ENCODE assay signal across 18 cellular contexts in the genomic region with DNA sequence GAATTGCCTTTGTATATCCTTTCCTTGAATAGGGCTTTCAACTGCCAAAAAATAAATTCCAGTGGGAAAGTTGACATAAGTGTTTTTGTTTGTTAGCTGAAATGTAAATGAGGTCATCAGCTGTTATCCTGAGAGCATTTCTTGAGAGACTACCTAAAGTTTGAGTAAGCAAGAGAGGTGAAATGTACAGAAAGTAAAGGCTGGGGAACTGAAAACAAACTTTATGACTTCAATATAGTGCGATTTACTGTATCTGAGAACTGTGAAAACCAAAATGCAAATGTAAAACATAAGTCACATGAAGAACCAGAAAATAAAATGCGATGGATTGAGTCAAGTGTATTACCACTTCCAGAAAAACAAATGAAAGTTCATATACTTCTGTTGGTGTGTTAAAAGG.
A peak's percentile ranks its signal among the peaks of the same experiment; 100 is the strongest.
DNase-seq lines count a peak whose midpoint lies in the region; ATAC-seq, FAIRE-seq and TF ChIP-seq lines count a peak whose summit lies in the region.
"Had no signal": no experiment of that assay in that cellular context is flagged by ENCODE, and none has a peak within 500 bp of the region (broad histone marks: within the 10 kb centered on the region; RNA-seq: fewer than 3 reads in every experiment).

No MANE protein-coding gene starts in this region.

- POLR2A ChIA-PET in naive thymus-derived CD8-positive, alpha-beta T cell (lab: Charles Lee): no interaction called here

- DNase-seq in GM12891 (ENCODE audit: insufficient read length, low spot score) (peak; percentile 0), dedifferentiated amniotic fluid mesenchymal stem cell (ENCODE audit: extremely low spot score) (no peak), mesothelial cell of epicardium (ENCODE audit: low spot score in 2 of 2, unreplicated experiment in 2 of 2) (no peak), gastrocnemius medialis (no peak)
- DNase-seq in naive thymus-derived CD8-positive, alpha-beta T cell: no peak
- DNase-seq: central memory CD4-positive, alpha-beta T cell; DMS79 treated with DMSO at 0.1 percent for 48 hours; effector memory CD4-positive, alpha-beta T cell; head of caudate nucleus; NCI-H226; stimulated activated naive CD8-positive, alpha-beta T cell treated with anti-CD3 and anti-CD28 coated beads, Interleukin-15, Interleukin-2, amounts not matched to agents 100 U/mL and 50 U/mL, for 24 hours; upper lobe of right lung had no signal

- H3K27ac ChIP-seq in gastrocnemius medialis: no peak overlapping the region
- H3K27ac ChIP-seq: C4-2B, upper lobe of right lung had no signal

- in situ Hi-C loops in gastrocnemius medialis (cut with MboI; ENCODE audit: low sequenced_read_pairs in 4 of 4): no loop called here

- H3K4me1 ChIP-seq in gastrocnemius medialis: no peaks in the 10 kb centered on the region
- H3K4me1 ChIP-seq: upper lobe of right lung had no signal

- H3K27me3 Mint-ChIP-seq in naive thymus-derived CD8-positive, alpha-beta T cell: no peaks in the 10 kb centered on the region
- no peaks in the 10 kb centered on the region for H3K27me3 Mint-ChIP-seq in mesothelial cell of epicardium (ENCODE audit: low read depth)

- TF ChIP-seq CTCF in mesothelial cell of epicardium (IDR thresholded peaks at IDR 0.05; ENCODE audit: unreplicated experiment) (no peak), gastrocnemius medialis (IDR thresholded peaks at IDR 0.05 in 4 of 5, conservative IDR thresholded peaks at IDR 0.05 in 1 of 5) (no peak)

- peaks cover 0 to 3% (median 0%) of the 10 kb centered on the region in 9 donors for H3K9me3 Mint-ChIP-seq in naive thymus-derived CD8-positive, alpha-beta T cell
- peaks cover 3% of the 10 kb centered on the region for H3K9me3 Mint-ChIP-seq in mesothelial cell of epicardium
- H3K9me3 Mint-ChIP-seq: nephron had no signal

- H3K36me3 Mint-ChIP-seq in naive thymus-derived CD8-positive, alpha-beta T cell: no peaks in the 10 kb centered on the region
- no peaks in the 10 kb centered on the region for H3K36me3 Mint-ChIP-seq in mesothelial cell of epicardium

- intact Hi-C loops in gastrocnemius medialis (cut with DNase I; ENCODE audit: low total_unique reads): no loop called here

- H3K4me1 Mint-ChIP-seq in naive thymus-derived CD8-positive, alpha-beta T cell: no peaks in the 10 kb centered on the region
- peaks cover 10% of the 10 kb centered on the region for H3K4me1 Mint-ChIP-seq in mesothelial cell of epicardium

- H3K27ac Mint-ChIP-seq in naive thymus-derived CD8-positive, alpha-beta T cell: no peak overlapping the region
- H3K27ac Mint-ChIP-seq in mesothelial cell of epicardium: no peak overlapping the region

- no peaks in the 10 kb centered on the region for H3K27me3 ChIP-seq in gastrocnemius medialis
- H3K27me3 ChIP-seq: upper lobe of right lung had no signal

- TF ChIP-seq POLR2A in GM12891 (IDR thresholded peaks at IDR 0.05; ENCODE audit: low read depth, low read length) (no peak), gastrocnemius medialis (IDR thresholded peaks at IDR 0.05) (no peak)

- H3K4me3 ChIP-seq in gastrocnemius medialis: no peak overlapping the region
- H3K4me3 ChIP-seq: upper lobe of right lung had no signal

- FAIRE-seq in GM12891 (lab: Jason Lieb, UNC): no peak
- FAIRE-seq: H54 had no signal

- peak; percentile 89 for ATAC-seq in GM19395 (IDR thresholded peaks at IDR 0.05; ENCODE audit: unreplicated experiment)
- peak; percentile 48 for ATAC-seq in HG02798 (IDR thresholded peaks at IDR 0.05; ENCODE audit: poor library complexity, unreplicated experiment)
- ATAC-seq in HG03460 (IDR thresholded peaks at IDR 0.05; ENCODE audit: unreplicated experiment): peak; percentile 53
- no peak for ATAC-seq in naive thymus-derived CD8-positive, alpha-beta T cell
- no peak for ATAC-seq in gastrocnemius medialis
- ATAC-seq: stimulated activated naive CD8-positive, alpha-beta T cell treated with anti-CD3 and anti-CD28 coated beads, Interleukin-15, Interleukin-2, amounts not matched to agents 100 U/mL and 50 U/mL, for 24 hours; upper lobe of right lung had no signal

- no peak overlapping the region for H3K4me3 Mint-ChIP-seq in naive thymus-derived CD8-positive, alpha-beta T cell
- no peak overlapping the region for H3K4me3 Mint-ChIP-seq in mesothelial cell of epicardium
- H3K4me3 Mint-ChIP-seq: nephron had no signal

- H3K9me3 ChIP-seq in gastrocnemius medialis: no peaks in the 10 kb centered on the region
- H3K9me3 ChIP-seq: upper lobe of right lung had no signal

- no peaks in the 10 kb centered on the region for H3K36me3 ChIP-seq in gastrocnemius medialis
- H3K36me3 ChIP-seq: upper lobe of right lung had no signal

TF ChIP-seq in GM12891, 5 proteins besides CTCF, POLR2A, EP300 and RAD21:
- TF ChIP-seq TAF1 (IDR thresholded peaks at IDR 0.05; ENCODE audit: low read depth, low read length) (no peak), PAX5 (IDR thresholded peaks at IDR 0.05; ENCODE audit: insufficient read depth, low read length, severe bottlenecking) (no peak), SPI1 (IDR thresholded peaks at IDR 0.05; ENCODE audit: low read depth, low read length) (peak; percentile 83), POU2F2 (IDR thresholded peaks at IDR 0.05; ENCODE audit: low read depth, low read length) (no peak), POLR2AphosphoS5 (IDR thresholded peaks at IDR 0.05; ENCODE audit: low read depth, low read length) (no peak)

Comparison
In these comparisons a context has a peak if more than half of its experiments do, and no peak if none do; other contexts are left out.
1. ATAC-seq: peak in GM19395 (single experiment), HG02798 (single experiment) and HG03460 (single experiment); none in naive thymus-derived CD8-positive, alpha-beta T cell (0 of 2) and gastrocnemius medialis (0 of 2).